ENCODE assay signal across 10 cellular contexts in genomic region chr17:9003355-9004131, GRCh38. TPM values are rescaled to one million over a fixed set of nuclear protein-coding genes. Genes with fewer than 3 reads are reported as not detected.
DNase-seq lines count a peak whose midpoint lies in the region; ATAC-seq, FAIRE-seq and TF ChIP-seq lines count a peak whose summit lies in the region.
"Had no signal": no experiment of that assay in that cellular context is flagged by ENCODE, and none has a peak within 500 bp of the region (broad histone marks: within the 10 kb centered on the region; RNA-seq: fewer than 3 reads in every experiment).

No MANE protein-coding gene starts in this region.

- H3K27ac Mint-ChIP-seq in CD14-positive monocyte, result no peak overlapping the region
- H3K27ac Mint-ChIP-seq in glutamatergic neuron (ENCODE audit: unreplicated experiment), result no peak overlapping the region

- H3K27me3 Mint-ChIP-seq in CD14-positive monocyte (ENCODE audit: low read depth in 3 of 3) (peaks cover 72 to 86% (median 78%) of the 10 kb centered on the region in 3 donors), glutamatergic neuron (ENCODE audit: unreplicated experiment) (peaks cover 22% of the 10 kb centered on the region)

- intact Hi-C loops in CD14-positive monocyte (cut with micrococcal nuclease) (no loop called here), PC-9 (cut with micrococcal nuclease; ENCODE audit: unreplicated experiment) (loop anchor here (10.0 kb wide), 1 partner anchor 111 kb away; no protein-coding TSS in a partner anchor)

- no peaks in the 10 kb centered on the region for H3K36me3 ChIP-seq in PC-9 (ENCODE audit: low read depth)
- H3K36me3 ChIP-seq in osteoblast (ENCODE audit: insufficient read depth, low read length), result no peaks in the 10 kb centered on the region
- H3K36me3 ChIP-seq: neutrophil had no signal

- H4K20me1 ChIP-seq in PC-9 (ENCODE audit: insufficient read depth), result no peaks in the 10 kb centered on the region
- H4K20me1 ChIP-seq in osteoblast (ENCODE audit: insufficient read depth, low read length), result no peaks in the 10 kb centered on the region

- H3K4me1 ChIP-seq in PC-9 (replicated peaks; ENCODE audit: insufficient read depth), result no peaks in the 10 kb centered on the region
- H3K4me1 ChIP-seq in osteoblast (ENCODE audit: insufficient read depth, low read length), result no peaks in the 10 kb centered on the region

- H3K9me2 ChIP-seq in PC-9 (ENCODE audit: insufficient read depth), result no peaks in the 10 kb centered on the region

- POLR2A ChIA-PET in PC-9 (lab: Charles Lee; ENCODE audit: unreplicated experiment), result interaction anchor here (0.5 to 0.6 kb wide), 2 partner anchors 75 to 642 kb away, joined by 5 to 7 read pairs; partner anchors contain the start of gene USP43

- FAIRE-seq in urothelium cell line (lab: Jason Lieb, UNC), result no peak

- ATAC-seq in GM21619 (IDR thresholded peaks at IDR 0.05; ENCODE audit: unreplicated experiment) (no peak), GM18861 (IDR thresholded peaks at IDR 0.05; ENCODE audit: unreplicated experiment) (no peak), HG02642 (IDR thresholded peaks at IDR 0.05; ENCODE audit: poor library complexity, unreplicated experiment) (no peak)

- no peaks in the 10 kb centered on the region for H3F3A ChIP-seq in PC-9 (ENCODE audit: insufficient read depth, low read depth)

- H3K4me2 ChIP-seq in PC-9 (peak overlapping the region; percentile 56; the same call in 1 of the 2 replicates), osteoblast (ENCODE audit: insufficient read depth, low read length) (no peak overlapping the region)

- H2AFZ ChIP-seq in PC-9 (no peak overlapping the region), osteoblast (ENCODE audit: low read length) (no peak overlapping the region)

- TF ChIP-seq CTCF in CD14-positive monocyte (IDR thresholded peaks at IDR 0.05), result no peak
- no peak for TF ChIP-seq CTCF in PC-9 (conservative IDR thresholded peaks at IDR 0.05)
- TF ChIP-seq CTCF in glutamatergic neuron (IDR thresholded peaks at IDR 0.05; ENCODE audit: partially characterized antibody, unreplicated experiment), result no peak
- TF ChIP-seq CTCF in osteoblast (IDR thresholded peaks at IDR 0.05; ENCODE audit: extremely low read depth, low read depth, low read length), result no peak

- CTCF ChIA-PET in PC-9 (lab: Charles Lee), result no interaction called here

- no TSS peak for BruUV-seq in PC-9 (replicated peaks; lab: Mats Ljungman, UMichigan)

- H3K36me3 Mint-ChIP-seq in CD14-positive monocyte, result peaks cover 11 to 18% of the 10 kb centered on the region in 2 donors
- no peaks in the 10 kb centered on the region for H3K36me3 Mint-ChIP-seq in glutamatergic neuron (ENCODE audit: unreplicated experiment)

- H3K4me3 Mint-ChIP-seq in CD14-positive monocyte, result peak overlapping the region; percentile 70 to 87
- peak overlapping the region; percentile 74 for H3K4me3 Mint-ChIP-seq in glutamatergic neuron (ENCODE audit: unreplicated experiment)

- DNase-seq in CD14-positive monocyte (ENCODE audit: low spot score) (no peak), PC-9 (peak in 1 of 2 experiments; percentile 16), glutamatergic neuron (peak; percentile 63), osteoblast (ENCODE audit: insufficient read length, low spot score, missing footprints) (peak; percentile 89), urothelium cell line (ENCODE audit: low spot score) (no peak)
- DNase-seq: DMS79 treated with DMSO at 0.1 percent for 48 hours had no signal

- H3K9me3 Mint-ChIP-seq in CD14-positive monocyte (peaks cover 0 to 15% (median 11%) of the 10 kb centered on the region in 7 donors), glutamatergic neuron (ENCODE audit: unreplicated experiment) (peaks cover 4% of the 10 kb centered on the region)

- H3K27ac ChIP-seq in PC-9 (no peak overlapping the region), osteoblast (ENCODE audit: low read depth, low read length) (no peak overlapping the region)
- H3K27ac ChIP-seq: neutrophil had no signal

- H3K27me3 ChIP-seq in PC-9 (ENCODE audit: insufficient read depth, low read depth) (no peaks in the 10 kb centered on the region; the same call in 1 of the 2 replicates), osteoblast (ENCODE audit: insufficient read depth, low read length) (peaks cover 41% of the 10 kb centered on the region)

- no peaks in the 10 kb centered on the region for H3K79me2 ChIP-seq in PC-9 (ENCODE audit: low read depth)
- H3K79me2 ChIP-seq in osteoblast (ENCODE audit: insufficient read depth, low read length), result no peaks in the 10 kb centered on the region

- H3K9me3 ChIP-seq in PC-9 (ENCODE audit: insufficient read depth, low read depth), result no peaks in the 10 kb centered on the region
- no peaks in the 10 kb centered on the region for H3K9me3 ChIP-seq in osteoblast (ENCODE audit: low read depth, low read length)
- H3K9me3 ChIP-seq: neutrophil had no signal

- H3K4me3 ChIP-seq in PC-9, result peak overlapping the region; percentile 35; the same call in 1 of the 2 replicates
- H3K4me3 ChIP-seq in osteoblast (ENCODE audit: insufficient read depth, low read length), result no peak overlapping the region

- peaks cover 24% of the 10 kb centered on the region for H3K4me1 Mint-ChIP-seq in CD14-positive monocyte
- H3K4me1 Mint-ChIP-seq in glutamatergic neuron (ENCODE audit: low read depth, unreplicated experiment), result no peaks in the 10 kb centered on the region

RNA-seq across cellular contexts. Expression of gene NTN1, which starts 17.8 kb away (rescaled TPM):
- under 1 TPM in 1 of 2 donors, not detected in 1; 0.03 TPM for polyA plus RNA-seq in CD14-positive monocyte
- 17.7 and 24.5 TPM in 2 replicates for total RNA-seq in PC-9 (2021)
- total RNA-seq in glutamatergic neuron (ENCODE audit: unreplicated experiment), result 0.76 TPM
- 0.29 and 0.36 TPM in 2 replicates for total RNA-seq in osteoblast

RNA-seq across cellular contexts. Expression of gene PIK3R5, which starts 38.0 kb away (rescaled TPM):
- polyA plus RNA-seq in CD14-positive monocyte, result 10 to 100 TPM; 32.1 to 47.5 TPM
- total RNA-seq in PC-9 (2021) (not detected in 2 replicates), glutamatergic neuron (ENCODE audit: unreplicated experiment) (not detected), osteoblast (under 0.01 and 0.36 TPM in 2 replicates)

Comparison
In these comparisons a context has a peak if more than half of its experiments do, and no peak if none do; other contexts are left out.
1. DNase-seq: peak in glutamatergic neuron (single experiment) and osteoblast (single experiment); none in CD14-positive monocyte (single experiment) and urothelium cell line (single experiment).
2. RNA of gene NTN1, which starts 17.8 kb away (total RNA-seq): 17.7 to 24.5 TPM in PC-9; 0.76 TPM in glutamatergic neuron (single experiment) and 0.29 to 0.36 TPM in osteoblast; every median in the first group is over 10 times any median in the second.